Comparison of ENCODE assay signal across 8 cellular contexts in the genomic region with DNA sequence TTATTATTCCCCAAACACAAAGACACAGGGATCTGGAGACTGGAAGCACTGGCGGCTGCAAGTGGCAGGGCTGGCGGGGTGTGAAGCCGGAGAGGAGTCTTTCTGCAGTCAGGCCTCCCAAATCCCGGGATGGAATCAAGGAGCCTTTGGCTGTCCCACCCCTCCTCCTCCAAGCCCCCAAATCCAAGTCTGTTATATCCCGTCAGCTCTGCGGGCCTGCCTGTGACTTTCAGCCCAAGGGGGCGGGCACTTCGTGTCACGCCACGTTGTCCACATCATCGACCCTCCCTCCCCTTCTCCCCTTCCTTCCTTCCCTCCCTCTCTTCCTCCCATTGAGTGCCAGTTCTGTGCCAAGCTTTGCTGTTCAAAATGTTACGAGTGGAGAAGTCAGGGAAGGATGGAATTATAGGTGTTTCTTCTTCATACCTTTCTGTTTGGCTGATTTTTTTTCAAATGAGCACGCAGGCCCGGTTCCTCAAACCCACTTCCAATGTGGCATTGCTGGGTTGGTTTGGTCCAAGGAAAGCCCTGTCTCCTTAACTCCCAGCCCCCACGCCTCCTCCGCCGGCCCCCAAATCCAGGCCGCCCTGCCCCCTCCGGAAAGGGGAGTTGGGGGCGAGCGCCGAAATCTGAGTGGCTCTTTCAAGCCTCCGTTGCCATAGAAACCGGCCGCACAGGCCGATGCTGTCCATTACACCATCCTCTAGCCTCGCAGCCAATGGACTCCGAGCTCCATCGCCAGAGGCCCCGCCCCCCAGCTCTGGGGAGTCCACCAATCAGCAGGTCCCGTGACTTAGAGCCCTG. TPM values are rescaled to one million over a fixed set of nuclear protein-coding genes. Genes with fewer than 3 reads are reported as not detected.
DNase-seq lines count a peak whose midpoint lies in the region; ATAC-seq and TF ChIP-seq lines count a peak whose summit lies in the region.

No MANE protein-coding gene starts in this region.

- H3K9me3 Mint-ChIP-seq in CD8-positive, alpha-beta T cell: no peaks in the 10 kb centered on the region
- H3K9me3 Mint-ChIP-seq in nephron: no peaks in the 10 kb centered on the region
- no peaks in the 10 kb centered on the region for H3K9me3 Mint-ChIP-seq in stimulated activated naive CD8-positive, alpha-beta T cell treated with anti-CD3 and anti-CD28 coated beads, Interleukin-15, Interleukin-2, amounts not matched to agents 100 ng/mL and 50 ng/mL, for 24 hours

- peaks cover 13% of the 10 kb centered on the region for H3K4me1 ChIP-seq in CD8-positive, alpha-beta T cell (ENCODE audit: insufficient read depth, low read length)

- peak overlapping the region; percentile 59 for H3K4me3 ChIP-seq in CD8-positive, alpha-beta T cell (ENCODE audit: low read depth, low read length)
- peak overlapping the region; percentile 61 for H3K4me3 ChIP-seq in fibroblast of villous mesenchyme (ENCODE audit: low read depth, low read length)

- no peaks in the 10 kb centered on the region for H3K36me3 Mint-ChIP-seq in CD8-positive, alpha-beta T cell
- H3K36me3 Mint-ChIP-seq in nephron (ENCODE audit: low read depth): peaks cover 3% of the 10 kb centered on the region
- no peaks in the 10 kb centered on the region for H3K36me3 Mint-ChIP-seq in stimulated activated naive CD8-positive, alpha-beta T cell treated with anti-CD3 and anti-CD28 coated beads, Interleukin-15, Interleukin-2, amounts not matched to agents 100 ng/mL and 50 ng/mL, for 24 hours (ENCODE audit: low read depth)

- H3K9me3 ChIP-seq in CD8-positive, alpha-beta T cell (ENCODE audit: low read length): no peaks in the 10 kb centered on the region

- intact Hi-C loops in CD8-positive, alpha-beta T cell (cut with DNase I, micrococcal nuclease): loop anchor here (1.0 kb wide), 4 partner anchors 12 to 43 kb away; a partner anchor contains a TSS

- peak overlapping the region; percentile 81 for H3K4me3 Mint-ChIP-seq in CD8-positive, alpha-beta T cell
- peak overlapping the region; percentile 84 to 86 (median 85) for H3K4me3 Mint-ChIP-seq in nephron
- peak overlapping the region; percentile 72 for H3K4me3 Mint-ChIP-seq in stimulated activated naive CD8-positive, alpha-beta T cell treated with anti-CD3 and anti-CD28 coated beads, Interleukin-15, Interleukin-2, amounts not matched to agents 100 ng/mL and 50 ng/mL, for 24 hours

- H3K27ac Mint-ChIP-seq in CD8-positive, alpha-beta T cell: no peak overlapping the region
- H3K27ac Mint-ChIP-seq in nephron: peak overlapping the region; percentile 99 to 100 (median 99)
- H3K27ac Mint-ChIP-seq in stimulated activated naive CD8-positive, alpha-beta T cell treated with anti-CD3 and anti-CD28 coated beads, Interleukin-15, Interleukin-2, amounts not matched to agents 100 ng/mL and 50 ng/mL, for 24 hours: peak overlapping the region; percentile 67

- H3K4me1 Mint-ChIP-seq in CD8-positive, alpha-beta T cell (ENCODE audit: low read depth): peaks cover 18% of the 10 kb centered on the region
- peaks cover 33% of the 10 kb centered on the region for H3K4me1 Mint-ChIP-seq in nephron
- H3K4me1 Mint-ChIP-seq in stimulated activated naive CD8-positive, alpha-beta T cell treated with anti-CD3 and anti-CD28 coated beads, Interleukin-15, Interleukin-2, amounts not matched to agents 100 ng/mL and 50 ng/mL, for 24 hours (ENCODE audit: low read depth): peaks cover 23% of the 10 kb centered on the region

- no peaks in the 10 kb centered on the region for H3K27me3 ChIP-seq in CD8-positive, alpha-beta T cell (ENCODE audit: insufficient read depth, low read length)

- CTCF ChIA-PET in CD8-positive, alpha-beta T cell (lab: Charles Lee): interaction anchor here (1.5 to 2.1 kb wide), 3 partner anchors 11 to 20 kb away, joined by 5 to 9 read pairs (median 8); a partner anchor contains a TSS

- H3K27ac ChIP-seq in CD8-positive, alpha-beta T cell (ENCODE audit: low read depth, low read length): no peak overlapping the region

- POLR2A ChIA-PET in CD8-positive, alpha-beta T cell (lab: Charles Lee): interaction anchor here (0.6 to 1.3 kb wide), 3 partner anchors 12 to 15 kb away, joined by 4 to 9 read pairs (median 5); a partner anchor contains a TSS

- peak; percentile 100 for ATAC-seq in CD8-positive, alpha-beta T cell
- ATAC-seq in GM19468 (IDR thresholded peaks at IDR 0.05; ENCODE audit: extremely low read depth, unreplicated experiment): peak; percentile 88

- H3K36me3 ChIP-seq in CD8-positive, alpha-beta T cell (ENCODE audit: insufficient read depth, low read length): no peaks in the 10 kb centered on the region

- TF ChIP-seq CTCF in CD8-positive, alpha-beta T cell (IDR thresholded peaks at IDR 0.05): no peak
- no peak for TF ChIP-seq CTCF in fibroblast of villous mesenchyme (IDR thresholded peaks at IDR 0.05; ENCODE audit: insufficient read depth, low read depth, low read length)
- TF ChIP-seq CTCF in nephron (IDR thresholded peaks at IDR 0.05; ENCODE audit: unreplicated experiment in 3 of 3): no peak

- peak in 6 of 7 experiments; percentile 64 to 83 (median 76) for DNase-seq in CD8-positive, alpha-beta T cell
- DNase-seq in HK-2 (ENCODE audit: unreplicated experiment) (peak; percentile 99), activated gamma-delta T cell (lab: John Stamatoyannopoulos, UW) (peak; percentile 31), fibroblast of villous mesenchyme (ENCODE audit: low read depth) (peak; percentile 100)

- H3K27me3 Mint-ChIP-seq in CD8-positive, alpha-beta T cell (ENCODE audit: low read depth): no peaks in the 10 kb centered on the region
- no peaks in the 10 kb centered on the region for H3K27me3 Mint-ChIP-seq in nephron (ENCODE audit: low read depth)
- H3K27me3 Mint-ChIP-seq in stimulated activated naive CD8-positive, alpha-beta T cell treated with anti-CD3 and anti-CD28 coated beads, Interleukin-15, Interleukin-2, amounts not matched to agents 100 ng/mL and 50 ng/mL, for 24 hours: no peaks in the 10 kb centered on the region

TF ChIP-seq in PFSK-1, 5 proteins besides CTCF, POLR2A, EP300 and RAD21:
- TF ChIP-seq SIN3A (IDR thresholded peaks at IDR 0.05; ENCODE audit: borderline replicate concordance, insufficient read depth, low read length) (no peak), TAF1 (IDR thresholded peaks at IDR 0.05; ENCODE audit: borderline replicate concordance, insufficient read depth, low read length) (peak; percentile 52; the same call in 1 of the 2 replicates), POLR2AphosphoS5 (IDR thresholded peaks at IDR 0.05; ENCODE audit: low read depth, low read length) (peak; percentile 65; the same call in 1 of the 2 replicates)
- TF ChIP-seq, protein P1, sequence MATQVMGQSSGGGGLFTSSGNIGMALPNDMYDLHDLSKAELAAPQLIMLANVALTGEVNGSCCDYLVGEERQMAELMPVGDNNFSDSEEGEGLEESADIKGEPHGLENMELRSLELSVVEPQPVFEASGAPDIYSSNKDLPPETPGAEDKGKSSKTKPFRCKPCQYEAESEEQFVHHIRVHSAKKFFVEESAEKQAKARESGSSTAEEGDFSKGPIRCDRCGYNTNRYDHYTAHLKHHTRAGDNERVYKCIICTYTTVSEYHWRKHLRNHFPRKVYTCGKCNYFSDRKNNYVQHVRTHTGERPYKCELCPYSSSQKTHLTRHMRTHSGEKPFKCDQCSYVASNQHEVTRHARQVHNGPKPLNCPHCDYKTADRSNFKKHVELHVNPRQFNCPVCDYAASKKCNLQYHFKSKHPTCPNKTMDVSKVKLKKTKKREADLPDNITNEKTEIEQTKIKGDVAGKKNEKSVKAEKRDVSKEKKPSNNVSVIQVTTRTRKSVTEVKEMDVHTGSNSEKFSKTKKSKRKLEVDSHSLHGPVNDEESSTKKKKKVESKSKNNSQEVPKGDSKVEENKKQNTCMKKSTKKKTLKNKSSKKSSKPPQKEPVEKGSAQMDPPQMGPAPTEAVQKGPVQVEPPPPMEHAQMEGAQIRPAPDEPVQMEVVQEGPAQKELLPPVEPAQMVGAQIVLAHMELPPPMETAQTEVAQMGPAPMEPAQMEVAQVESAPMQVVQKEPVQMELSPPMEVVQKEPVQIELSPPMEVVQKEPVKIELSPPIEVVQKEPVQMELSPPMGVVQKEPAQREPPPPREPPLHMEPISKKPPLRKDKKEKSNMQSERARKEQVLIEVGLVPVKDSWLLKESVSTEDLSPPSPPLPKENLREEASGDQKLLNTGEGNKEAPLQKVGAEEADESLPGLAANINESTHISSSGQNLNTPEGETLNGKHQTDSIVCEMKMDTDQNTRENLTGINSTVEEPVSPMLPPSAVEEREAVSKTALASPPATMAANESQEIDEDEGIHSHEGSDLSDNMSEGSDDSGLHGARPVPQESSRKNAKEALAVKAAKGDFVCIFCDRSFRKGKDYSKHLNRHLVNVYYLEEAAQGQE (IDR thresholded peaks at IDR 0.05; ENCODE audit: insufficient read depth in 1 of 2, low read depth in 2 of 2, low read length in 2 of 2): 0 out of 4 replicates have a peak, but pooled peaks of 1 of the 2 experiments have one; percentile 16

RNA-seq across cellular contexts. Expression of a gene that starts 12.7 kb away (rescaled TPM):
- total RNA-seq in CD8-positive, alpha-beta T cell: 10 to 100 TPM; 21.8 to 22.0 TPM
- 30.4 TPM for polyA plus RNA-seq in PFSK-1 (2012; ENCODE audit: insufficient read length, low read depth)
- total RNA-seq in fibroblast of villous mesenchyme: 10.6 and 11.2 TPM in 2 replicates

RNA-seq across cellular contexts. Expression of a gene that starts 15.3 kb away (rescaled TPM):
- 10 to 100 TPM; 10.3 to 11.1 TPM for total RNA-seq in CD8-positive, alpha-beta T cell
- 45.8 TPM for polyA plus RNA-seq in PFSK-1 (2012; ENCODE audit: insufficient read length, low read depth)
- total RNA-seq in fibroblast of villous mesenchyme: 6.0 and 6.8 TPM in 2 replicates

RNA-seq across cellular contexts. Expression of a gene that starts 19.5 kb away (rescaled TPM):
- 1 to 10 TPM; 1.9 to 2.6 TPM for total RNA-seq in CD8-positive, alpha-beta T cell
- polyA plus RNA-seq in PFSK-1 (2012; ENCODE audit: insufficient read length, low read depth): 19.8 TPM
- 1.3 and 1.9 TPM in 2 replicates for total RNA-seq in fibroblast of villous mesenchyme

RNA-seq across cellular contexts. Expression of a gene that starts 36.9 kb away (rescaled TPM):
- total RNA-seq in CD8-positive, alpha-beta T cell: 1 to 10 TPM; 1.3 to 1.4 TPM
- 125 TPM for polyA plus RNA-seq in PFSK-1 (2012; ENCODE audit: insufficient read length, low read depth)
- total RNA-seq in fibroblast of villous mesenchyme: 53.5 and 73.1 TPM in 2 replicates

RNA-seq across cellular contexts. Expression of a gene that starts 52.5 kb away (rescaled TPM):
- not detected for total RNA-seq in CD8-positive, alpha-beta T cell
- polyA plus RNA-seq in PFSK-1 (2012; ENCODE audit: insufficient read length, low read depth): not detected
- not detected in 2 replicates for total RNA-seq in fibroblast of villous mesenchyme

Comparison
In these comparisons a context has a peak if more than half of its experiments do, and no peak if none do; other contexts are left out.
1. DNase-seq: peak in every context shown above with its lines; median percentile 100 in fibroblast of villous mesenchyme; 99 in HK-2; 76 in CD8-positive, alpha-beta T cell; 31 in activated gamma-delta T cell.